20 cellular contexts compared by ENCODE assay signal in genomic region chr3:168162172-168162571, GRCh38.
DNase-seq lines count a peak whose midpoint lies in the region; ATAC-seq and TF ChIP-seq lines count a peak whose summit lies in the region.
"Had no signal": no experiment of that assay in that cellular context is flagged by ENCODE, and none has a peak within 500 bp of the region (broad histone marks: within the 10 kb centered on the region; RNA-seq: fewer than 3 reads in every experiment).

No MANE protein-coding gene starts in this region.

- no peak overlapping the region for H3K4me3 Mint-ChIP-seq in GM23338
- H3K4me3 Mint-ChIP-seq in activated CD8-positive, alpha-beta memory T cell treated with anti-CD3 and anti-CD28 coated beads, Interleukin-2, amount 10 ng/mL, durations not matched to agents 7 days and 5 days, result no peak overlapping the region
- H3K4me3 Mint-ChIP-seq: CD8-positive, alpha-beta memory T cell; effector memory CD8-positive, alpha-beta T cell; nephron progenitor cell had no signal

- no peaks in the 10 kb centered on the region for H3K36me3 ChIP-seq in ACC112 (ENCODE audit: insufficient read depth, low read length)
- no peaks in the 10 kb centered on the region for H3K36me3 ChIP-seq in GM23338 (ENCODE audit: insufficient read depth)
- H3K36me3 ChIP-seq in muscle layer of colon (ENCODE audit: insufficient read depth, low read length), result no peaks in the 10 kb centered on the region
- H3K36me3 ChIP-seq: thoracic aorta had no signal

- no peaks in the 10 kb centered on the region for H3K9me3 Mint-ChIP-seq in GM23338
- H3K9me3 Mint-ChIP-seq in activated CD8-positive, alpha-beta memory T cell treated with anti-CD3 and anti-CD28 coated beads, Interleukin-2, amount 10 ng/mL, durations not matched to agents 7 days and 5 days (ENCODE audit: low read depth), result no peaks in the 10 kb centered on the region
- H3K9me3 Mint-ChIP-seq: nephron progenitor cell had no signal

- H3K79me2 ChIP-seq in ACC112 (ENCODE audit: control insufficient read depth, insufficient read depth, low read length, unreplicated experiment) (no peaks in the 10 kb centered on the region), GM23338 (replicated peaks; ENCODE audit: insufficient read depth) (no peaks in the 10 kb centered on the region)

- no peak overlapping the region for H3K4me3 ChIP-seq in ACC112 (ENCODE audit: low read depth, low read length)
- H3K4me3 ChIP-seq in GM23338, result no peak overlapping the region
- H3K4me3 ChIP-seq in muscle layer of colon (ENCODE audit: low read depth in 1 of 2, low read length in 2 of 2), result no peak overlapping the region
- H3K4me3 ChIP-seq: SK-N-MC, thoracic aorta had no signal

- peaks cover 3% of the 10 kb centered on the region for H3K27me3 Mint-ChIP-seq in GM23338 (ENCODE audit: insufficient read depth, low read depth, poor library complexity)
- H3K27me3 Mint-ChIP-seq in activated CD8-positive, alpha-beta memory T cell treated with anti-CD3 and anti-CD28 coated beads, Interleukin-2, amount 10 ng/mL, durations not matched to agents 7 days and 5 days, result peaks cover 10% of the 10 kb centered on the region

- H3K9me2 ChIP-seq in GM23338 (ENCODE audit: insufficient read depth), result no peaks in the 10 kb centered on the region

- peaks cover 11% of the 10 kb centered on the region for H3K4me1 Mint-ChIP-seq in GM23338
- H3K4me1 Mint-ChIP-seq in activated CD8-positive, alpha-beta memory T cell treated with anti-CD3 and anti-CD28 coated beads, Interleukin-2, amount 10 ng/mL, durations not matched to agents 7 days and 5 days, result peaks cover 1% of the 10 kb centered on the region

- H3K27me3 ChIP-seq in ACC112 (ENCODE audit: insufficient read depth, low read length), result no peaks in the 10 kb centered on the region
- no peaks in the 10 kb centered on the region for H3K27me3 ChIP-seq in GM23338 (ENCODE audit: insufficient read depth)
- H3K27me3 ChIP-seq in muscle layer of colon (ENCODE audit: control insufficient read depth in 1 of 2, insufficient read depth in 2 of 2, low read length in 2 of 2), result no peaks in the 10 kb centered on the region

- peak overlapping the region; percentile 31 for H2AFZ ChIP-seq in ACC112 (ENCODE audit: low read length, unreplicated experiment)
- peak overlapping the region; percentile 61; the same call in 1 of the 2 replicates for H2AFZ ChIP-seq in GM23338

- no peak for TF ChIP-seq CTCF in GM23338 (conservative IDR thresholded peaks at IDR 0.05; ENCODE audit: low read depth in 2 of 2)

- H3K4me1 ChIP-seq in ACC112 (ENCODE audit: control insufficient read depth, insufficient read depth, low read length, unreplicated experiment) (peaks cover 4% of the 10 kb centered on the region), GM23338 (ENCODE audit: insufficient read depth) (no peaks in the 10 kb centered on the region), muscle layer of colon (ENCODE audit: insufficient read depth, low read length) (peaks cover 20% of the 10 kb centered on the region)

- H4K20me1 ChIP-seq in GM23338 (replicated peaks; ENCODE audit: insufficient read depth), result no peaks in the 10 kb centered on the region

- CTCF ChIA-PET in activated CD8-positive, alpha-beta memory T cell treated with anti-CD3 and anti-CD28 coated beads, Interleukin-2, amount 10 ng/mL, durations not matched to agents 7 days and 5 days (lab: Charles Lee), result no interaction called here

- no peak for ATAC-seq in GM23338
- no peak for ATAC-seq in activated CD8-positive, alpha-beta memory T cell treated with anti-CD3 and anti-CD28 coated beads, Interleukin-2, amount 10 ng/mL, durations not matched to agents 7 days and 5 days
- ATAC-seq in GM21526 (IDR thresholded peaks at IDR 0.05; ENCODE audit: low FRiP score, unreplicated experiment), result no peak
- ATAC-seq: activated CD4-positive, CD25-positive, alpha-beta regulatory T cell treated with anti-CD3 and anti-CD28 coated beads, Interleukin-2, amount 50 U/mL, for 24 hours; effector memory CD8-positive, alpha-beta T cell had no signal

- H3K27ac ChIP-seq in ACC112 (ENCODE audit: low read depth, low read length), result no peak overlapping the region
- no peak overlapping the region for H3K27ac ChIP-seq in GM23338 (ENCODE audit: low read depth)
- H3K27ac ChIP-seq in muscle layer of colon (ENCODE audit: low read depth, low read length), result peak overlapping the region; percentile 66
- H3K27ac ChIP-seq: SK-N-MC, thoracic aorta had no signal

- H3K27ac Mint-ChIP-seq in GM23338, result no peak overlapping the region
- H3K27ac Mint-ChIP-seq in activated CD8-positive, alpha-beta memory T cell treated with anti-CD3 and anti-CD28 coated beads, Interleukin-2, amount 10 ng/mL, durations not matched to agents 7 days and 5 days, result no peak overlapping the region
- H3K27ac Mint-ChIP-seq: effector memory CD8-positive, alpha-beta T cell had no signal

- H3K9ac ChIP-seq in muscle layer of colon (ENCODE audit: low read length), result no peak overlapping the region

- no peak overlapping the region for H3K4me2 ChIP-seq in GM23338

- no peaks in the 10 kb centered on the region for H3K9me3 ChIP-seq in muscle layer of colon (ENCODE audit: low read length)
- H3K9me3 ChIP-seq: thoracic aorta had no signal

- no peaks in the 10 kb centered on the region for H3F3A ChIP-seq in GM23338 (replicated peaks; ENCODE audit: low read depth)

- DNase-seq in GM23338 (ENCODE audit: low spot score), result no peak
- peak; percentile 19 for DNase-seq in astrocyte of the hippocampus (ENCODE audit: low read depth, low spot score)
- DNase-seq in activated CD8-positive, alpha-beta memory T cell treated with anti-CD3 and anti-CD28 coated beads, Interleukin-2, amount 10 ng/mL, durations not matched to agents 7 days and 5 days, result no peak
- DNase-seq in OCI-M2 (lab: John Stamatoyannopoulos, UW; ENCODE audit: unreplicated experiment), result no peak
- no peak for DNase-seq in NCI-H2029 (lab: John Stamatoyannopoulos, UW)
- DNase-seq: CD8-positive, alpha-beta memory T cell; effector memory CD8-positive, alpha-beta T cell; hypothalamus; NCI-H1436 treated with DMSO at 0.1 percent for 48 hours; NCI-H2171 treated with DMSO at 0.1 percent for 48 hours; NCI-H748 treated with DMSO at 0.1 percent for 48 hours; nephron progenitor cell; OCI-M1; T-helper 9 cell had no signal

- H3K36me3 Mint-ChIP-seq in GM23338 (ENCODE audit: low read depth), result no peaks in the 10 kb centered on the region
- H3K36me3 Mint-ChIP-seq in activated CD8-positive, alpha-beta memory T cell treated with anti-CD3 and anti-CD28 coated beads, Interleukin-2, amount 10 ng/mL, durations not matched to agents 7 days and 5 days, result no peaks in the 10 kb centered on the region
- H3K36me3 Mint-ChIP-seq: CD8-positive, alpha-beta memory T cell had no signal

TF ChIP-seq in GM23338, 12 proteins besides CTCF, POLR2A, EP300 and RAD21 (continues in another document):
- TF ChIP-seq NANOG (IDR thresholded peaks at IDR 0.05; ENCODE audit: borderline replicate concordance), result no peak
- no peak for TF ChIP-seq CREB1 (CRISPR knock-in tag; IDR thresholded peaks at IDR 0.05; ENCODE audit: low read depth)
- TF ChIP-seq REST (IDR thresholded peaks at IDR 0.05; ENCODE audit: unreplicated experiment), result no peak
- no peak for TF ChIP-seq POLR2AphosphoS5 (IDR thresholded peaks at IDR 0.05; ENCODE audit: low read depth)
- no peak for TF ChIP-seq ZNF114 (CRISPR knock-in tag; IDR thresholded peaks at IDR 0.05)
- TF ChIP-seq EZH2 (IDR thresholded peaks at IDR 0.05; ENCODE audit: low read depth, unreplicated experiment), result no peak
- TF ChIP-seq ZNF331 (CRISPR knock-in tag; IDR thresholded peaks at IDR 0.05; ENCODE audit: low read depth), result no peak
- TF ChIP-seq STAT1 (IDR thresholded peaks at IDR 0.05; ENCODE audit: unreplicated experiment), result no peak
- TF ChIP-seq EZH2phosphoT487 (IDR thresholded peaks at IDR 0.05; ENCODE audit: unreplicated experiment), result no peak
